ENCODE assay signal across 1 cellular context in genomic region chr10:78171633-78172032, GRCh38.
TF ChIP-seq lines count a peak whose summit lies in the region.

No MANE protein-coding gene starts in this region.

TF ChIP-seq in WTC11, 78 proteins besides CTCF, POLR2A, EP300 and RAD21 (continued from another document):
- TF ChIP-seq USF1 (CRISPR knock-in tag; IDR thresholded peaks at IDR 0.05) (no peak), RORB (CRISPR knock-in tag; IDR thresholded peaks at IDR 0.05) (no peak), SP1 (CRISPR knock-in tag; conservative IDR thresholded peaks at IDR 0.05) (peak; percentile 39; the same call in 1 of the 2 replicates), ETV6 (CRISPR knock-in tag; IDR thresholded peaks at IDR 0.05) (0 out of 2 replicates have a peak, but pooled peaks have one; percentile 39), ATF3 (CRISPR knock-in tag; conservative IDR thresholded peaks at IDR 0.05) (no peak), ZNF423 (CRISPR knock-in tag; IDR thresholded peaks at IDR 0.05) (0 out of 2 replicates have a peak, but pooled peaks have one; percentile 23), ZNF138 (CRISPR knock-in tag; conservative IDR thresholded peaks at IDR 0.05) (no peak), CREB1 (CRISPR knock-in tag; IDR thresholded peaks at IDR 0.05) (no peak), NR2C2 (CRISPR knock-in tag; IDR thresholded peaks at IDR 0.05) (no peak)
- TF ChIP-seq, protein P1, sequence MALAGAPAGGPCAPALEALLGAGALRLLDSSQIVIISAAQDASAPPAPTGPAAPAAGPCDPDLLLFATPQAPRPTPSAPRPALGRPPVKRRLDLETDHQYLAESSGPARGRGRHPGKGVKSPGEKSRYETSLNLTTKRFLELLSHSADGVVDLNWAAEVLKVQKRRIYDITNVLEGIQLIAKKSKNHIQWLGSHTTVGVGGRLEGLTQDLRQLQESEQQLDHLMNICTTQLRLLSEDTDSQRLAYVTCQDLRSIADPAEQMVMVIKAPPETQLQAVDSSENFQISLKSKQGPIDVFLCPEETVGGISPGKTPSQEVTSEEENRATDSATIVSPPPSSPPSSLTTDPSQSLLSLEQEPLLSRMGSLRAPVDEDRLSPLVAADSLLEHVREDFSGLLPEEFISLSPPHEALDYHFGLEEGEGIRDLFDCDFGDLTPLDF (CRISPR knock-in tag; IDR thresholded peaks at IDR 0.05) = no peak
- TF ChIP-seq, protein P2, sequence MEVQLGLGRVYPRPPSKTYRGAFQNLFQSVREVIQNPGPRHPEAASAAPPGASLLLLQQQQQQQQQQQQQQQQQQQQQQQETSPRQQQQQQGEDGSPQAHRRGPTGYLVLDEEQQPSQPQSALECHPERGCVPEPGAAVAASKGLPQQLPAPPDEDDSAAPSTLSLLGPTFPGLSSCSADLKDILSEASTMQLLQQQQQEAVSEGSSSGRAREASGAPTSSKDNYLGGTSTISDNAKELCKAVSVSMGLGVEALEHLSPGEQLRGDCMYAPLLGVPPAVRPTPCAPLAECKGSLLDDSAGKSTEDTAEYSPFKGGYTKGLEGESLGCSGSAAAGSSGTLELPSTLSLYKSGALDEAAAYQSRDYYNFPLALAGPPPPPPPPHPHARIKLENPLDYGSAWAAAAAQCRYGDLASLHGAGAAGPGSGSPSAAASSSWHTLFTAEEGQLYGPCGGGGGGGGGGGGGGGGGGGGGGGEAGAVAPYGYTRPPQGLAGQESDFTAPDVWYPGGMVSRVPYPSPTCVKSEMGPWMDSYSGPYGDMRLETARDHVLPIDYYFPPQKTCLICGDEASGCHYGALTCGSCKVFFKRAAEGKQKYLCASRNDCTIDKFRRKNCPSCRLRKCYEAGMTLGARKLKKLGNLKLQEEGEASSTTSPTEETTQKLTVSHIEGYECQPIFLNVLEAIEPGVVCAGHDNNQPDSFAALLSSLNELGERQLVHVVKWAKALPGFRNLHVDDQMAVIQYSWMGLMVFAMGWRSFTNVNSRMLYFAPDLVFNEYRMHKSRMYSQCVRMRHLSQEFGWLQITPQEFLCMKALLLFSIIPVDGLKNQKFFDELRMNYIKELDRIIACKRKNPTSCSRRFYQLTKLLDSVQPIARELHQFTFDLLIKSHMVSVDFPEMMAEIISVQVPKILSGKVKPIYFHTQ (CRISPR knock-in tag; IDR thresholded peaks at IDR 0.05) = no peak
- TF ChIP-seq, protein P3, sequence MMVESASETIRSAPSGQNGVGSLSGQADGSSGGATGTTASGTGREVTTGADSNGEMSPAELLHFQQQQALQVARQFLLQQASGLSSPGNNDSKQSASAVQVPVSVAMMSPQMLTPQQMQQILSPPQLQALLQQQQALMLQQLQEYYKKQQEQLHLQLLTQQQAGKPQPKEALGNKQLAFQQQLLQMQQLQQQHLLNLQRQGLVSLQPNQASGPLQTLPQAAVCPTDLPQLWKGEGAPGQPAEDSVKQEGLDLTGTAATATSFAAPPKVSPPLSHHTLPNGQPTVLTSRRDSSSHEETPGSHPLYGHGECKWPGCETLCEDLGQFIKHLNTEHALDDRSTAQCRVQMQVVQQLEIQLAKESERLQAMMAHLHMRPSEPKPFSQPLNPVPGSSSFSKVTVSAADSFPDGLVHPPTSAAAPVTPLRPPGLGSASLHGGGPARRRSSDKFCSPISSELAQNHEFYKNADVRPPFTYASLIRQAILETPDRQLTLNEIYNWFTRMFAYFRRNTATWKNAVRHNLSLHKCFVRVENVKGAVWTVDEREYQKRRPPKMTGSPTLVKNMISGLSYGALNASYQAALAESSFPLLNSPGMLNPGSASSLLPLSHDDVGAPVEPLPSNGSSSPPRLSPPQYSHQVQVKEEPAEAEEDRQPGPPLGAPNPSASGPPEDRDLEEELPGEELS (CRISPR knock-in tag; IDR thresholded peaks at IDR 0.05) = no peak
